In the genomic region with DNA sequence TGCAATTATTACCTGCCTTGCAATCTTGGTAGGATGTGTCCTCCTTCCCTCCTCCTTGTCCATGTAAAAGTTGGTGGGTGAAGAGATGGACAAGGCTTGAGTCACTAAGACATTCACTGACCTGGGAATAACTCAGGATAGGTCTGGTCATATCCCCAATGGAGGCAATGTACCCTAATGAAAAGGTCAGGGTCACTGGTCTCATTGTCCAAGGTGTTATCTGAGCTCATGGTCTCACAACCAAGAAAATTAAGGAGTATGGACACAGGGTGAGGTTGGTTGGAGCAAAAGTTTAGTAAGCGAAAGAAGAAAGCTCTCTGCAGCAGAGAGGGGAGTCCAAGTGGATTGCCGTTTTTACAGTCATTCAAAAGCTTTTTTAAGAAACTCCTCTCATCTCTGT, we compare ENCODE assay signal across 15 cellular contexts.
DNase-seq lines count a peak whose midpoint lies in the region; ATAC-seq and TF ChIP-seq lines count a peak whose summit lies in the region.
"Had no signal": no experiment of that assay in that cellular context is flagged by ENCODE, and none has a peak within 500 bp of the region (broad histone marks: within the 10 kb centered on the region; RNA-seq: fewer than 3 reads in every experiment).

No MANE protein-coding gene starts in this region.

- DNase-seq in Right ventricle myocardium inferior (ENCODE audit: missing footprints) (no peak), cardiac septum (ENCODE audit: low spot score) (no peak), left cardiac atrium (no peak), progenitor cell of endocrine pancreas (ENCODE audit: low spot score, unreplicated experiment) (no peak), AG08396 (ENCODE audit: low spot score) (no peak)
- no peak for DNase-seq in stimulated activated effector memory CD8-positive, alpha-beta T cell treated with anti-CD3 and anti-CD28 coated beads, Interleukin-12 subunit alpha, Interleukin-12 subunit beta, amount 100 ng/mL, for 72 hours (ENCODE audit: low spot score in 2 of 2)
- DNase-seq: AML-193; CD8-positive, alpha-beta memory T cell; GF-D8; H7 had no signal

- no peak overlapping the region for H3K4me3 Mint-ChIP-seq in progenitor cell of endocrine pancreas (ENCODE audit: low read depth)
- no peak overlapping the region for H3K4me3 Mint-ChIP-seq in stimulated activated effector memory CD8-positive, alpha-beta T cell treated with anti-CD3 and anti-CD28 coated beads, Interleukin-12 subunit alpha, Interleukin-12 subunit beta, amount 100 ng/mL, for 72 hours
- H3K4me3 Mint-ChIP-seq: CD8-positive, alpha-beta memory T cell had no signal

- H3K4me3 ChIP-seq in mesodermal cell (ENCODE audit: extremely low read depth, insufficient read depth, low read length, poor library complexity, severe bottlenecking): no peak overlapping the region
- H3K4me3 ChIP-seq: BLaER1, GM23248 had no signal

- peak; percentile 24 for ATAC-seq in Right ventricle myocardium inferior
- ATAC-seq in left cardiac atrium: peak; percentile 16 to 38
- ATAC-seq in GM21717 (IDR thresholded peaks at IDR 0.05; ENCODE audit: unreplicated experiment): no peak
- no peak for ATAC-seq in stimulated activated effector memory CD8-positive, alpha-beta T cell treated with anti-CD3 and anti-CD28 coated beads, Interleukin-12 subunit alpha, Interleukin-12 subunit beta, amount 100 ng/mL, for 72 hours

- no peaks in the 10 kb centered on the region for H3K36me3 ChIP-seq in mesodermal cell (ENCODE audit: control insufficient read depth, insufficient read depth, low read length)

- TF ChIP-seq CTCF in progenitor cell of endocrine pancreas (IDR thresholded peaks at IDR 0.05; ENCODE audit: unreplicated experiment): no peak

- H3K4me1 ChIP-seq in mesodermal cell (ENCODE audit: control insufficient read depth, insufficient read depth, low read length, poor library complexity, severe bottlenecking): no peaks in the 10 kb centered on the region
- H3K4me1 ChIP-seq: BLaER1 had no signal

- peaks cover 3% of the 10 kb centered on the region for H3K36me3 Mint-ChIP-seq in progenitor cell of endocrine pancreas (ENCODE audit: insufficient read depth)
- H3K36me3 Mint-ChIP-seq in stimulated activated effector memory CD8-positive, alpha-beta T cell treated with anti-CD3 and anti-CD28 coated beads, Interleukin-12 subunit alpha, Interleukin-12 subunit beta, amount 100 ng/mL, for 72 hours: no peaks in the 10 kb centered on the region

- H3K27ac Mint-ChIP-seq in progenitor cell of endocrine pancreas: peak overlapping the region; percentile 72
- H3K27ac Mint-ChIP-seq in stimulated activated effector memory CD8-positive, alpha-beta T cell treated with anti-CD3 and anti-CD28 coated beads, Interleukin-12 subunit alpha, Interleukin-12 subunit beta, amount 100 ng/mL, for 72 hours: no peak overlapping the region

- H3K27ac ChIP-seq in mesodermal cell (ENCODE audit: low read depth, low read length, severe bottlenecking): peak overlapping the region; percentile 81
- H3K27ac ChIP-seq: 22Rv1, BLaER1, GM23248 had no signal

- H3K9me3 ChIP-seq in mesodermal cell (ENCODE audit: control insufficient read depth, low read length): peaks cover 18% of the 10 kb centered on the region

- intact Hi-C loops in Right ventricle myocardium inferior (cut with DNase I) (no loop called here), cardiac septum (cut with DNase I) (no loop called here), left cardiac atrium (cut with DNase I) (no loop called here)

- 92% methylated on average over 2 of the region's 2 CpGs; no CpG with 5 or more reads in 1 of the 2 experiments for WGBS in mesodermal cell (ENCODE audit: insufficient coverage in 2 of 2), 2 experiments

- H3K4me1 Mint-ChIP-seq in progenitor cell of endocrine pancreas (ENCODE audit: low read depth): peaks cover 9% of the 10 kb centered on the region
- no peaks in the 10 kb centered on the region for H3K4me1 Mint-ChIP-seq in stimulated activated effector memory CD8-positive, alpha-beta T cell treated with anti-CD3 and anti-CD28 coated beads, Interleukin-12 subunit alpha, Interleukin-12 subunit beta, amount 100 ng/mL, for 72 hours
- H3K4me1 Mint-ChIP-seq: CD8-positive, alpha-beta memory T cell had no signal

- H3K9me3 Mint-ChIP-seq in progenitor cell of endocrine pancreas (ENCODE audit: low read depth): peaks cover 17% of the 10 kb centered on the region
- H3K9me3 Mint-ChIP-seq in stimulated activated effector memory CD8-positive, alpha-beta T cell treated with anti-CD3 and anti-CD28 coated beads, Interleukin-12 subunit alpha, Interleukin-12 subunit beta, amount 100 ng/mL, for 72 hours: peaks cover 18% of the 10 kb centered on the region

- no peaks in the 10 kb centered on the region for H3K27me3 Mint-ChIP-seq in progenitor cell of endocrine pancreas

Comparison
In these comparisons a context has a peak if more than half of its experiments do, and no peak if none do; other contexts are left out.
1. ATAC-seq: peak in Right ventricle myocardium inferior (single experiment) and left cardiac atrium (2 of 2); none in GM21717 (single experiment) and stimulated activated effector memory CD8-positive, alpha-beta T cell treated with anti-CD3 and anti-CD28 coated beads, Interleukin-12 subunit alpha, Interleukin-12 subunit beta, amount 100 ng/mL, for 72 hours (single experiment).